Comparison of ENCODE assay signal across 11 cellular contexts in the genomic region with DNA sequence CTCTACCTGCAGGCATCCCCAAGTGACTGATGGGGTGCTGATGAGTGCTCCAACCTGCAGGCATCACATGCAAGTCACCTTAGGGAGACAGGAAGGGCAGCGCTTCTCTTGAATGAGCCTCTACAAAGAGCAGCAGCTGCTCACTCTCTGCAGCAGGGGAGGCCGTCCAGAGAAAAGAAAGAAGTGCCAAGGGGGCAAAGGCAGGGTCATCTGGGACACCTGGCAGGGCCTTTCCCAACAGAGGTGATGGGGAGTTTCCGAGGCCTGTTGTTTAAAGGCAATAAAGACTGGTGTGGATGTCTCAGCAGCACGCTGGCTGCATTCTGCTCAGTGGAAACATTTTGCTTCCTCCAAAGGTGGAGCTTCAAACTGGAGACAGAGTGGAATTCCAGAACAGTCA.
A peak's percentile ranks its signal among the peaks of the same experiment; 100 is the strongest.
DNase-seq lines count a peak whose midpoint lies in the region; ATAC-seq, FAIRE-seq and TF ChIP-seq lines count a peak whose summit lies in the region.
"Had no signal": no experiment of that assay in that cellular context is flagged by ENCODE, and none has a peak within 500 bp of the region (broad histone marks: within the 10 kb centered on the region; RNA-seq: fewer than 3 reads in every experiment).

No MANE protein-coding gene starts in this region.

- CTCF ChIA-PET in T-cell (lab: Charles Lee), result interaction anchor here (0.6 to 2.1 kb wide), 4 partner anchors 8 to 362 kb away, joined by 3 to 5 read pairs (median 4); no protein-coding TSS in a partner anchor

- H3K36me3 Mint-ChIP-seq in T-cell (peaks cover 86% of the 10 kb centered on the region), immature natural killer cell (peaks cover 50 to 69% (median 51%) of the 10 kb centered on the region in 3 donors), endothelial cell (ENCODE audit: low read depth, unreplicated experiment) (peaks cover 67% of the 10 kb centered on the region)

- H3K27me3 Mint-ChIP-seq in T-cell (no peaks in the 10 kb centered on the region), immature natural killer cell (ENCODE audit: low read depth in 3 of 3) (peaks cover 7 to 18% (median 8%) of the 10 kb centered on the region in 3 donors), endothelial cell (ENCODE audit: unreplicated experiment) (peaks cover 2% of the 10 kb centered on the region)

- no peak for DNase-seq in GM19239 (ENCODE audit: insufficient read length, low spot score)
- peak in 5 of 34 experiments; percentile 28 to 53 (median 40) for DNase-seq in T-cell
- no peak for DNase-seq in immature natural killer cell
- DNase-seq in aorta, result no peak
- DNase-seq in endothelial cell (ENCODE audit: low spot score), result no peak
- DNase-seq in activated gamma-delta T cell treated with Interleukin-2 at 50 U/mL for 16 hours, result no peak
- DNase-seq: body of pancreas, NCI-H187 had no signal

- H3K4me1 Mint-ChIP-seq in T-cell (peaks cover 98 to 100% (median 99%) of the 10 kb centered on the region in 3 donors), immature natural killer cell (peaks cover 100% of the 10 kb centered on the region in 2 donors), endothelial cell (ENCODE audit: unreplicated experiment) (peaks cover 30% of the 10 kb centered on the region)

- POLR2A ChIA-PET in T-cell (lab: Charles Lee), result interaction anchor here (0.7 kb wide), 2 partner anchors 13 to 26 kb away, joined by 3 read pairs; no protein-coding TSS in a partner anchor

- intact Hi-C loops in aorta (cut with DNase I), result no loop called here

- H3K4me3 ChIP-seq in ACC112 (ENCODE audit: low read depth, low read length) (no peak overlapping the region), aorta (ENCODE audit: low read length in 2 of 2) (no peak overlapping the region)
- H3K4me3 ChIP-seq: body of pancreas had no signal

- H3K4me1 ChIP-seq in ACC112 (ENCODE audit: control insufficient read depth, insufficient read depth, low read length, unreplicated experiment) (peaks cover 83% of the 10 kb centered on the region), aorta (ENCODE audit: control insufficient read depth in 1 of 2, insufficient read depth in 2 of 2, low read length in 2 of 2) (peaks cover 0 to 2% of the 10 kb centered on the region in 2 donors)

- peak overlapping the region; percentile 93 to 98 for H3K27ac Mint-ChIP-seq in T-cell
- H3K27ac Mint-ChIP-seq in immature natural killer cell, result peak overlapping the region; percentile 91 to 99 (median 98)
- no peak overlapping the region for H3K27ac Mint-ChIP-seq in endothelial cell (ENCODE audit: unreplicated experiment)

- peak overlapping the region; percentile 62 to 99 (median 66) for H3K4me3 Mint-ChIP-seq in T-cell
- H3K4me3 Mint-ChIP-seq in immature natural killer cell, result peak overlapping the region; percentile 31 to 72 (median 57)
- H3K4me3 Mint-ChIP-seq in endothelial cell (ENCODE audit: unreplicated experiment), result no peak overlapping the region

- H3K9me3 Mint-ChIP-seq in T-cell, result no peaks in the 10 kb centered on the region
- H3K9me3 Mint-ChIP-seq in immature natural killer cell, result no peaks in the 10 kb centered on the region
- H3K9me3 Mint-ChIP-seq in endothelial cell (ENCODE audit: unreplicated experiment), result no peaks in the 10 kb centered on the region

- no peak for TF ChIP-seq CTCF in endothelial cell (IDR thresholded peaks at IDR 0.05; ENCODE audit: unreplicated experiment)

- H3K79me2 ChIP-seq in ACC112 (ENCODE audit: control insufficient read depth, insufficient read depth, low read length, unreplicated experiment), result peaks cover 93% of the 10 kb centered on the region

- no peaks in the 10 kb centered on the region for H3K27me3 ChIP-seq in ACC112 (ENCODE audit: insufficient read depth, low read length)
- no peaks in the 10 kb centered on the region for H3K27me3 ChIP-seq in aorta (ENCODE audit: control insufficient read depth in 1 of 2, insufficient read depth in 2 of 2, low read length in 1 of 2)
- H3K27me3 ChIP-seq: body of pancreas had no signal

- H2AFZ ChIP-seq in ACC112 (ENCODE audit: low read length, unreplicated experiment), result no peak overlapping the region

- H3K9me3 ChIP-seq in aorta (ENCODE audit: control insufficient read depth, low read length), result no peaks in the 10 kb centered on the region
- H3K9me3 ChIP-seq: body of pancreas had no signal

- ATAC-seq in T-cell (replicated peaks in 1 of 4) (no peak), aorta (ENCODE audit: low FRiP score) (no peak), HG03457 (IDR thresholded peaks at IDR 0.05; ENCODE audit: unreplicated experiment) (no peak)
- ATAC-seq: body of pancreas had no signal

- H3K27ac ChIP-seq in ACC112 (ENCODE audit: low read depth, low read length) (peak overlapping the region; percentile 99; the same call in 1 of the 2 replicates), aorta (ENCODE audit: low read depth in 1 of 2, low read length in 2 of 2) (no peak overlapping the region)
- H3K27ac ChIP-seq: body of pancreas had no signal

- 71 to 72% methylated on average over 4 of the region's 4 CpGs for WGBS in aorta, 2 donors

- FAIRE-seq in GM19239 (lab: Jason Lieb, UNC), result peak; percentile 71
- FAIRE-seq: D721Med had no signal

- H3K36me3 ChIP-seq in ACC112 (ENCODE audit: insufficient read depth, low read length), result peaks cover 65% of the 10 kb centered on the region
- H3K36me3 ChIP-seq in aorta (ENCODE audit: control insufficient read depth in 1 of 2, insufficient read depth in 2 of 2, low read length in 1 of 2), result peaks cover 0 to 9% of the 10 kb centered on the region in 2 donors
